32 cellular contexts compared by ENCODE assay signal in the genomic region with DNA sequence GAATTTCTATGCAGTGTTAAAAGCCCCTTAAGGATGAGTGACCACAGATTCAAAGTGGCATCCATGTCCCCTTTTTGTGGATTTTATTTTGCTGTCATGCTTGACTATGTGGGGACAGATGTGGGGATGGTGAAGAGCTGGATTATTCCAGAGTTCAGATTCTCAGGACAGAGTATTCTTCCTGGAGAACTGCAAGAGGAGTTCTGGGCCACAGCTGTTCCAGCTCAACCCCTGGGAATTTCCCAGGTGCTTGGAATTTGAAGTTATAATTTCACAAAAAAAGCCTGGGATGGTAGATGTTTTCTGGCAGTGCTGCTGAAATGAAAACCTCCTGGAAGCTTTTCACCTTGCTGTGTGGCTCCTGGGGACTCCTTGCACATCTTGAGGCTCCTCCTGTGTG.
DNase-seq lines count a peak whose midpoint lies in the region; ATAC-seq, FAIRE-seq and TF ChIP-seq lines count a peak whose summit lies in the region.
"Had no signal": no experiment of that assay in that cellular context is flagged by ENCODE, and none has a peak within 500 bp of the region (broad histone marks: within the 10 kb centered on the region; RNA-seq: fewer than 3 reads in every experiment).

No MANE protein-coding gene starts in this region.

- peak; percentile 10 for DNase-seq in GM23248
- peak; percentile 36 for DNase-seq in astrocyte (ENCODE audit: low read depth)
- DNase-seq in neural crest cell (ENCODE audit: low read depth, low spot score): no peak
- no peak for DNase-seq in vagina (ENCODE audit: extremely low spot score in 2 of 2)
- no peak for DNase-seq in GF-D8 (lab: John Stamatoyannopoulos, UW)
- DNase-seq: ACHN; activated CD4-positive, alpha-beta T cell treated with anti-CD3 and anti-CD28 coated beads, Interleukin-2, amount 50 U/mL, for 1 hour; activated CD8-positive, alpha-beta memory T cell treated with anti-CD3 and anti-CD28 coated beads, Interleukin-2, amount 10 ng/mL, durations not matched to agents 7 days and 5 days; activated gamma-delta T cell treated with Interleukin-2 at 50 U/mL for 16 hours; activated naive CD8-positive, alpha-beta T cell treated with anti-CD3 and anti-CD28 coated beads, Interleukin-2, amount 10 ng/mL, durations not matched to agents 7 days and 5 days; activated T-cell treated with anti-CD3 and anti-CD28 coated beads, Interleukin-2, amount 50 U/mL, for 48 hours; CD8-positive, alpha-beta memory T cell; central memory CD4-positive, alpha-beta T cell; DMS153; erythroblast; H9; islet precursor cell; lower lobe of right lung; natural killer cell; NCI-H1105 treated with DMSO at 0.1 percent for 48 hours; NCI-H1930; NCI-H526 treated with DMSO at 0.1 percent for 48 hours; spleen; stimulated activated CD8-positive, alpha-beta memory T cell treated with anti-CD3 and anti-CD28 coated beads, Interleukin-4, amount 100 ng/mL, for 48 hours; testis had no signal

- no peak for TF ChIP-seq POLR2A in vagina (IDR thresholded peaks at IDR 0.05)

- intact Hi-C loops in vagina (cut with DNase I): no loop called here

- H3K4me1 ChIP-seq in ACC112 (ENCODE audit: control insufficient read depth, insufficient read depth, low read length, unreplicated experiment): peaks cover 39% of the 10 kb centered on the region
- H3K4me1 ChIP-seq in GM23248 (ENCODE audit: insufficient read depth): peaks cover 42% of the 10 kb centered on the region
- peaks cover 33% of the 10 kb centered on the region for H3K4me1 ChIP-seq in astrocyte (ENCODE audit: insufficient read depth, low read length)
- peaks cover 11% of the 10 kb centered on the region for H3K4me1 ChIP-seq in vagina
- H3K4me1 ChIP-seq: ascending aorta, lower lobe of right lung, spleen, testis had no signal

- H3K9ac ChIP-seq in GM23248 (peak overlapping the region; percentile 10), astrocyte (ENCODE audit: low read length) (peak overlapping the region; percentile 55)

- peak overlapping the region; percentile 25 for H2AFZ ChIP-seq in ACC112 (ENCODE audit: low read length, unreplicated experiment)
- H2AFZ ChIP-seq in GM23248: peak overlapping the region; percentile 44
- H2AFZ ChIP-seq in astrocyte (ENCODE audit: low read depth, low read length): no peak overlapping the region

- FAIRE-seq in astrocyte (lab: Jason Lieb, UNC): no peak
- FAIRE-seq: GM12892 had no signal

- ATAC-seq in GM19467 (IDR thresholded peaks at IDR 0.05; ENCODE audit: unreplicated experiment): no peak
- ATAC-seq: activated CD8-positive, alpha-beta memory T cell treated with anti-CD3 and anti-CD28 coated beads, Interleukin-2, amount 10 ng/mL, durations not matched to agents 7 days and 5 days; natural killer cell; Panc1 had no signal

- in situ Hi-C loops in GM23248 (cut with MboI): no loop called here

- H3K36me3 Mint-ChIP-seq in astrocyte (ENCODE audit: low read depth, unreplicated experiment): no peaks in the 10 kb centered on the region
- H3K36me3 Mint-ChIP-seq in neural crest cell (ENCODE audit: low read depth): peaks cover 10% of the 10 kb centered on the region
- H3K36me3 Mint-ChIP-seq: activated CD8-positive, alpha-beta memory T cell treated with anti-CD3 and anti-CD28 coated beads, Interleukin-2, amount 10 ng/mL, durations not matched to agents 7 days and 5 days; activated naive CD8-positive, alpha-beta T cell treated with anti-CD3 and anti-CD28 coated beads, Interleukin-2, amount 10 ng/mL, durations not matched to agents 7 days and 5 days; CD8-positive, alpha-beta memory T cell; natural killer cell had no signal

- no peak overlapping the region for H3K4me3 ChIP-seq in ACC112 (ENCODE audit: low read depth, low read length)
- H3K4me3 ChIP-seq in GM23248: no peak overlapping the region
- H3K4me3 ChIP-seq in astrocyte (ENCODE audit: insufficient read depth, low read depth, low read length): no peak overlapping the region
- no peak overlapping the region for H3K4me3 ChIP-seq in vagina
- H3K4me3 ChIP-seq: ascending aorta, lower lobe of right lung, spleen, testis had no signal

- H3K9me3 ChIP-seq in GM23248 (ENCODE audit: low read depth) (no peaks in the 10 kb centered on the region), astrocyte (ENCODE audit: insufficient read depth, low read depth, low read length) (no peaks in the 10 kb centered on the region), vagina (no peaks in the 10 kb centered on the region)
- H3K9me3 ChIP-seq: ascending aorta, lower lobe of right lung, spleen, testis had no signal

- H3K27me3 ChIP-seq in ACC112 (ENCODE audit: insufficient read depth, low read length) (no peaks in the 10 kb centered on the region), GM23248 (replicated peaks; ENCODE audit: insufficient read depth) (no peaks in the 10 kb centered on the region), astrocyte (ENCODE audit: insufficient read depth, low read length) (no peaks in the 10 kb centered on the region), vagina (no peaks in the 10 kb centered on the region)
- H3K27me3 ChIP-seq: ascending aorta, spleen, testis had no signal

- H3K4me2 ChIP-seq in GM23248 (ENCODE audit: unreplicated experiment) (peak overlapping the region; percentile 27), astrocyte (ENCODE audit: low read length) (no peak overlapping the region)

- H3F3A ChIP-seq in GM23248 (ENCODE audit: insufficient read depth): peaks cover 39% of the 10 kb centered on the region

- H3K27me3 Mint-ChIP-seq in astrocyte (ENCODE audit: low read depth, unreplicated experiment) (no peaks in the 10 kb centered on the region), neural crest cell (ENCODE audit: low read depth) (no peaks in the 10 kb centered on the region)
- H3K27me3 Mint-ChIP-seq: activated CD8-positive, alpha-beta memory T cell treated with anti-CD3 and anti-CD28 coated beads, Interleukin-2, amount 10 ng/mL, durations not matched to agents 7 days and 5 days; activated naive CD8-positive, alpha-beta T cell treated with anti-CD3 and anti-CD28 coated beads, Interleukin-2, amount 10 ng/mL, durations not matched to agents 7 days and 5 days; CD8-positive, alpha-beta memory T cell; dendritic cell treated with granulocyte-macrophage colony-stimulating factor and Interleukin-4, amounts not matched to agents 40 ng/mL and 50 ng/mL, for 4 days; stimulated activated naive CD8-positive, alpha-beta T cell treated with anti-CD3 and anti-CD28 coated beads, Interleukin-15, Interleukin-2, amounts not matched to agents 100 ng/mL and 50 ng/mL, for 24 hours had no signal

- H3K36me3 ChIP-seq in ACC112 (ENCODE audit: insufficient read depth, low read length) (no peaks in the 10 kb centered on the region), GM23248 (ENCODE audit: low read depth) (no peaks in the 10 kb centered on the region), astrocyte (ENCODE audit: insufficient read depth, low read length) (no peaks in the 10 kb centered on the region), vagina (no peaks in the 10 kb centered on the region)
- H3K36me3 ChIP-seq: ascending aorta, lower lobe of right lung, spleen had no signal

- H3K27ac ChIP-seq in ACC112 (ENCODE audit: low read depth, low read length) (no peak overlapping the region), GM23248 (peak overlapping the region; percentile 92), astrocyte (ENCODE audit: low read depth, low read length) (peak overlapping the region; percentile 93), vagina (no peak overlapping the region)
- H3K27ac ChIP-seq: ascending aorta, lower lobe of right lung, spleen, testis had no signal

- H3K79me2 ChIP-seq in ACC112 (ENCODE audit: control insufficient read depth, insufficient read depth, low read length, unreplicated experiment) (no peaks in the 10 kb centered on the region), GM23248 (ENCODE audit: insufficient read depth) (no peaks in the 10 kb centered on the region), astrocyte (ENCODE audit: insufficient read depth, low read length) (no peaks in the 10 kb centered on the region)

- TF ChIP-seq CTCF in astrocyte (IDR thresholded peaks at IDR 0.05; ENCODE audit: insufficient read depth, low read depth, low read length) (no peak), neural crest cell (conservative IDR thresholded peaks at IDR 0.05) (no peak), vagina (IDR thresholded peaks at IDR 0.05) (no peak)

- H3K9me3 Mint-ChIP-seq in astrocyte (ENCODE audit: unreplicated experiment): no peaks in the 10 kb centered on the region
- H3K9me3 Mint-ChIP-seq in neural crest cell: peaks cover 11% of the 10 kb centered on the region
- H3K9me3 Mint-ChIP-seq: activated naive CD8-positive, alpha-beta T cell treated with anti-CD3 and anti-CD28 coated beads, Interleukin-2, amount 10 ng/mL, durations not matched to agents 7 days and 5 days; dendritic cell treated with granulocyte-macrophage colony-stimulating factor and Interleukin-4, amounts not matched to agents 40 ng/mL and 50 ng/mL, for 4 days; H9 had no signal

- no peak overlapping the region for H3K4me3 Mint-ChIP-seq in astrocyte (ENCODE audit: unreplicated experiment)
- no peak overlapping the region for H3K4me3 Mint-ChIP-seq in neural crest cell
- H3K4me3 Mint-ChIP-seq: activated CD8-positive, alpha-beta memory T cell treated with anti-CD3 and anti-CD28 coated beads, Interleukin-2, amount 10 ng/mL, durations not matched to agents 7 days and 5 days; activated naive CD8-positive, alpha-beta T cell treated with anti-CD3 and anti-CD28 coated beads, Interleukin-2, amount 10 ng/mL, durations not matched to agents 7 days and 5 days; CD8-positive, alpha-beta memory T cell; dendritic cell treated with granulocyte-macrophage colony-stimulating factor and Interleukin-4, amounts not matched to agents 40 ng/mL and 50 ng/mL, for 4 days; H9; natural killer cell; stimulated activated naive CD8-positive, alpha-beta T cell treated with anti-CD3 and anti-CD28 coated beads, Interleukin-15, Interleukin-2, amounts not matched to agents 100 ng/mL and 50 ng/mL, for 24 hours had no signal

- H3K9me2 ChIP-seq in GM23248 (ENCODE audit: insufficient read depth): no peaks in the 10 kb centered on the region

- H3K4me1 Mint-ChIP-seq in astrocyte (ENCODE audit: low read depth, unreplicated experiment): peaks cover 40% of the 10 kb centered on the region
- peaks cover 51% of the 10 kb centered on the region for H3K4me1 Mint-ChIP-seq in neural crest cell
- H3K4me1 Mint-ChIP-seq: activated CD8-positive, alpha-beta memory T cell treated with anti-CD3 and anti-CD28 coated beads, Interleukin-2, amount 10 ng/mL, durations not matched to agents 7 days and 5 days; activated naive CD8-positive, alpha-beta T cell treated with anti-CD3 and anti-CD28 coated beads, Interleukin-2, amount 10 ng/mL, durations not matched to agents 7 days and 5 days; CD8-positive, alpha-beta memory T cell; natural killer cell had no signal

- H3K27ac Mint-ChIP-seq in astrocyte (ENCODE audit: unreplicated experiment) (peak overlapping the region; percentile 88), neural crest cell (ENCODE audit: unreplicated experiment) (peak overlapping the region; percentile 76)
- H3K27ac Mint-ChIP-seq: activated CD8-positive, alpha-beta memory T cell treated with anti-CD3 and anti-CD28 coated beads, Interleukin-2, amount 10 ng/mL, durations not matched to agents 7 days and 5 days; activated naive CD8-positive, alpha-beta T cell treated with anti-CD3 and anti-CD28 coated beads, Interleukin-2, amount 10 ng/mL, durations not matched to agents 7 days and 5 days; CD8-positive, alpha-beta memory T cell; dendritic cell treated with granulocyte-macrophage colony-stimulating factor and Interleukin-4, amounts not matched to agents 40 ng/mL and 50 ng/mL, for 4 days; natural killer cell; stimulated activated naive CD8-positive, alpha-beta T cell treated with anti-CD3 and anti-CD28 coated beads, Interleukin-15, Interleukin-2, amounts not matched to agents 100 ng/mL and 50 ng/mL, for 24 hours had no signal

- H4K20me1 ChIP-seq in GM23248 (ENCODE audit: insufficient read depth) (no peaks in the 10 kb centered on the region), astrocyte (ENCODE audit: insufficient read depth, low read length) (no peaks in the 10 kb centered on the region)

Comparison
In these comparisons a context has a peak if more than half of its experiments do, and no peak if none do; other contexts are left out.
1. H3K27ac ChIP-seq: peak in GM23248 (single experiment) and astrocyte (single experiment); none in ACC112 (single experiment) and vagina (single experiment).
2. DNase-seq: peak in GM23248 (single experiment) and astrocyte (single experiment); none in neural crest cell (single experiment), vagina (0 of 2) and GF-D8 (single experiment).